Comparison of ENCODE assay signal across 29 cellular contexts in the genomic region with DNA sequence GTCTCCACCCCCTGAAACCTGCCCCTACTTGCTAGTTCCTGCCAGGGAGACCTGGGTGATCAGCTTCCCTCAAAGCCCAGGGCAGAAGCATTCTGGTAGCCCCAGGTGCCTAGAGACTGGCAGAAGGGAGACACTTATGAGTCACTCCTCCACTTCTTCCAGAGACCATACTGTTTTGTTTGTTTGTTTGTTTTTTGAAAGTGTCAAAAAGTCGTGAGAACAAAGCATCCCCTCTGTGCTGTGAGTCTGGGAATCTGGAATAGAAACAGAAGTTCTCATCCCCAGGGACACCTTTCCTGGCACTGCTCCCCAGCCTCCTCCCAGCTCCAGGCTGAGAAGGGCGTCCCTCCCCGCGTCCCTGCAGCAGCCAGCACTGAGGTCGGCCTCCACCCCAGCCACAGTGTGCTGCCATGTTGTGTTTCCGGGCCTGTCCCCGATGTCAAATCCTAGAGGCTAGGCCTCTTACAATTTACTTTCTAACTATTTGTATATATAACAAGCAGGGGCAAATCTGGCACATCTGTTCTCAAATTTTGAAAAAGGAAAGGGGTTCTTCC.
"Had no signal": no experiment of that assay in that cellular context is flagged by ENCODE, and none has a peak within 500 bp of the region (broad histone marks: within the 10 kb centered on the region; RNA-seq: fewer than 3 reads in every experiment).

No MANE protein-coding gene starts in this region.

- H3K36me3 ChIP-seq: esophagus muscularis mucosa, left ventricle myocardium inferior, ovary, prostate gland, sigmoid colon, uterus had no signal

- H3K4me1 ChIP-seq: esophagus muscularis mucosa, foreskin keratinocyte, prostate gland, sigmoid colon, uterus had no signal

- H3K4me3 ChIP-seq: esophagus muscularis mucosa, heart left ventricle, left ventricle myocardium inferior, ovary, prostate gland, sigmoid colon, uterus had no signal

- H3K9me3 ChIP-seq: ovary, prostate gland, sigmoid colon, uterus had no signal

- FAIRE-seq: endothelial cell of umbilical vein, small intestine had no signal

- DNase-seq: activated CD4-positive, alpha-beta T cell treated with anti-CD3 and anti-CD28 coated beads for 48 hours; activated CD4-positive, alpha-beta T cell treated with anti-CD3 and anti-CD28 coated beads, Interleukin-2, amount 50 U/mL, for 48 hours; activated CD4-positive, CD25-positive, alpha-beta regulatory T cell; activated CD8-positive, alpha-beta memory T cell treated with anti-CD3 and anti-CD28 coated beads for 24 hours; activated effector memory CD4-positive, alpha-beta T cell treated with Interleukin-2 at 50 U/mL for 16 hours; activated naive CD4-positive, alpha-beta T cell treated with Interleukin-2 at 50 U/mL for 16 hours; anterior cingulate cortex; cerebellar nuclear complex; cortex of kidney; effector memory CD8-positive, alpha-beta T cell; foreskin keratinocyte; left ventricle myocardium inferior; naive B cell; nephron progenitor cell; ovary; sigmoid colon; small intestine; stimulated activated CD4-positive, alpha-beta T cell treated with anti-CD3 and anti-CD28 coated beads, Interleukin-1b, Interleukin-23, amount 100 ng/mL, for 48 hours; stimulated activated CD4-positive, alpha-beta T cell treated with anti-CD3 and anti-CD28 coated beads, Interleukin-4, amount 100 ng/mL, for 4 hours; stimulated activated CD8-positive, alpha-beta memory T cell treated with anti-CD3 and anti-CD28 coated beads, Interleukin-4, amount 100 ng/mL, for 48 hours; stimulated activated naive CD8-positive, alpha-beta T cell treated with anti-CD3 and anti-CD28 coated beads, Interleukin-15, amount 100 ng/mL, for 72 hours; substantia nigra; T-helper 1 cell; uterus had no signal

- ATAC-seq: effector memory CD8-positive, alpha-beta T cell; foreskin keratinocyte; heart left ventricle; stimulated activated memory B cell treated with anti-CD40 and anti-IgM and Interleukin-4, amounts not matched to agents 10 μg/mL and 1 μg/mL and 100 μg/mL, for 72 hours; stimulated activated naive CD8-positive, alpha-beta T cell treated with anti-CD3 and anti-CD28 coated beads, Interleukin-15, amount 100 ng/mL, for 72 hours had no signal

- H3K27ac ChIP-seq: esophagus muscularis mucosa, foreskin keratinocyte, heart left ventricle, left ventricle myocardium inferior, ovary, prostate gland, sigmoid colon, uterus had no signal
